ENCODE assay signal across 29 cellular contexts in genomic region chr15:91664224-91664836, GRCh38.
"Had no signal": no experiment of that assay in that cellular context is flagged by ENCODE, and none has a peak within 500 bp of the region (broad histone marks: within the 10 kb centered on the region; RNA-seq: fewer than 3 reads in every experiment).

No MANE protein-coding gene starts in this region.

- ATAC-seq: esophagus mucosa; gastrocnemius medialis; heart left ventricle; left colon; left ventricle myocardium superior; naive thymus-derived CD4-positive, alpha-beta T cell; right cardiac atrium; stimulated activated naive B cell treated with anti-CD40 and anti-IgM and Interleukin-4, amounts not matched to agents 10 μg/mL and 1 μg/mL and 100 μg/mL, for 72 hours had no signal

- H3K36me3 Mint-ChIP-seq: mesothelial cell of epicardium; naive thymus-derived CD4-positive, alpha-beta T cell; neural progenitor cell; stimulated activated naive B cell treated with anti-CD40 and anti-IgM and Interleukin-4, amounts not matched to agents 10 μg/mL and 1 μg/mL and 100 μg/mL, for 72 hours had no signal

- H3K79me2 ChIP-seq: hepatocyte, parathyroid adenoma had no signal

- H3K9me3 Mint-ChIP-seq: central memory CD8-positive, alpha-beta T cell; mesothelial cell of epicardium; naive thymus-derived CD4-positive, alpha-beta T cell; nephron; neural progenitor cell; stimulated activated naive B cell treated with anti-CD40 and anti-IgM and Interleukin-4, amounts not matched to agents 10 μg/mL and 1 μg/mL and 100 μg/mL, for 72 hours; stimulated activated naive CD8-positive, alpha-beta T cell treated with anti-CD3 and anti-CD28 coated beads, Interleukin-15, Interleukin-2, amounts not matched to agents 100 ng/mL and 50 ng/mL, for 24 hours had no signal

- H2AFZ ChIP-seq: hepatocyte, neural progenitor cell, parathyroid adenoma had no signal

- H3K36me3 ChIP-seq: gastrocnemius medialis, heart left ventricle, neural progenitor cell, prostate gland, suprapubic skin, transverse colon, vagina had no signal

- H3K4me1 ChIP-seq: gastrocnemius medialis, heart left ventricle, neural progenitor cell, parathyroid adenoma, prostate gland, suprapubic skin, transverse colon, vagina had no signal

- H3K27ac Mint-ChIP-seq: mesothelial cell of epicardium; naive thymus-derived CD4-positive, alpha-beta T cell; nephron; neural progenitor cell; stimulated activated naive B cell treated with anti-CD40 and anti-IgM and Interleukin-4, amounts not matched to agents 10 μg/mL and 1 μg/mL and 100 μg/mL, for 72 hours; stimulated activated naive CD8-positive, alpha-beta T cell treated with anti-CD3 and anti-CD28 coated beads, Interleukin-15, Interleukin-2, amounts not matched to agents 100 ng/mL and 50 ng/mL, for 24 hours had no signal

- H3K4me3 ChIP-seq: coronary artery, gastrocnemius medialis, heart left ventricle, hepatocyte, lung, neural progenitor cell, prostate gland, skin epidermis, suprapubic skin, transverse colon, vagina had no signal

- H3K27me3 ChIP-seq: gastrocnemius medialis, neural progenitor cell, transverse colon, vagina had no signal

- H3K27ac ChIP-seq: coronary artery, epithelial cell of prostate, gastrocnemius medialis, heart left ventricle, hepatocyte, neural progenitor cell, parathyroid adenoma, prostate gland, skin epidermis, suprapubic skin, transverse colon, vagina had no signal

- H3K9me3 ChIP-seq: gastrocnemius medialis, heart left ventricle, prostate gland, suprapubic skin, transverse colon, vagina had no signal

- H3K4me2 ChIP-seq: hepatocyte, neural progenitor cell had no signal

- H3K4me3 Mint-ChIP-seq: central memory CD8-positive, alpha-beta T cell; mesothelial cell of epicardium; naive thymus-derived CD4-positive, alpha-beta T cell; nephron; neural progenitor cell; stimulated activated naive B cell treated with anti-CD40 and anti-IgM and Interleukin-4, amounts not matched to agents 10 μg/mL and 1 μg/mL and 100 μg/mL, for 72 hours; stimulated activated naive CD8-positive, alpha-beta T cell treated with anti-CD3 and anti-CD28 coated beads, Interleukin-15, Interleukin-2, amounts not matched to agents 100 ng/mL and 50 ng/mL, for 24 hours had no signal

- H3K4me1 Mint-ChIP-seq: mesothelial cell of epicardium; nephron; neural progenitor cell; stimulated activated naive B cell treated with anti-CD40 and anti-IgM and Interleukin-4, amounts not matched to agents 10 μg/mL and 1 μg/mL and 100 μg/mL, for 72 hours had no signal

- DNase-seq: foreskin fibroblast; gastrocnemius medialis; heart left ventricle; islet precursor cell; kidney glomerular epithelial cell; left colon; left ventricle myocardium superior; mesenchymal stem cell; right cardiac atrium; stimulated activated CD4-positive, alpha-beta T cell treated with anti-CD3 and anti-CD28 coated beads, Interleukin-15, amount 100 ng/mL, for 24 hours; stimulated activated CD4-positive, alpha-beta T cell treated with anti-CD3 and anti-CD28 coated beads, Interleukin-2, amount 100 ng/mL, for 48 hours; stimulated activated naive B cell treated with anti-CD40 and anti-IgM and Interleukin-4, amounts not matched to agents 10 μg/mL and 1 μg/mL and 100 μg/mL, for 72 hours; transverse colon had no signal
